8 cellular contexts compared by ENCODE assay signal in the genomic region with DNA sequence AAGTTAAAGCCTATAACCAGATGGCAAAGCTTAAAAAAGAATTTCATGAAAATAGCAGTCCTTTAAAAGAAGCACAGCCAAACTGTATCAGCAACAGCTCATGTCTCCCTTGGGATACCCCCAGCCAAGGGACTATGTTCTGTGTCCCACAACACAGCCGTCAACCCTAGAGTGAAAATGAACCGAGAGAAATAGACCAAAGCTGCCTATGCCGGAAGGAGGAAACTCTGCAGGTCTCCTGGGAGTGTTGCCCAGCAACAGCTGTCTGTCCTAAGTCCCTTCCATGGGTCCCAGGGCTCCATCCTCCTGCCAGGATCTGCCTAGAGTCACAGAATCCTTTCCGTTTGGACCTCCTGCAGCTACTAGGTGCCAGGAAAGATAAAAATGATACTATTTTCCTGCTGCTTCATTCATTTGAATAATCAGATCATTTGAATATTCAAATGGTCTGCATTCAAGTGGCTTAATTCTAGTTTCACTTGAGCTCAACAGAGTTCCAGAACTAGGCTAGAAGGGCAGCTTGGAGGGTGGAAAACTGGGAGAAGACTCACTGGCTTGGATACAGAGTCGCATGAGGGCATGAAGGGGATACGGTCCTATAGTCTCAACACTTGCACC. TPM values are rescaled to one million over a fixed set of nuclear protein-coding genes. Genes with fewer than 3 reads are reported as not detected.
DNase-seq lines count a peak whose midpoint lies in the region; ATAC-seq and TF ChIP-seq lines count a peak whose summit lies in the region.

No MANE protein-coding gene starts in this region.

- DNase-seq in NCI-H1048 (lab: John Stamatoyannopoulos, UW), result peak; percentile 77
- DNase-seq in naive thymus-derived CD4-positive, alpha-beta T cell, result no peak
- DNase-seq in OCI-M1 (lab: John Stamatoyannopoulos, UW), result no peak
- no peak for DNase-seq in NCI-H1436 (lab: John Stamatoyannopoulos, UW)
- no peak for DNase-seq in esophagus squamous epithelium (lab: John Stamatoyannopoulos, UW)
- DNase-seq in activated naive CD4-positive, alpha-beta T cell treated with Interleukin-2 at 50 U/mL for 16 hours, result no peak

- H3K4me1 ChIP-seq in naive thymus-derived CD4-positive, alpha-beta T cell (ENCODE audit: control insufficient read depth in 2 of 2, insufficient read depth in 2 of 2, low read length in 2 of 2), result peaks cover 29 to 38% of the 10 kb centered on the region in 2 donors
- peaks cover 0 to 14% (median 0%) of the 10 kb centered on the region in 3 donors for H3K4me1 ChIP-seq in esophagus squamous epithelium

- POLR2A ChIA-PET in naive thymus-derived CD4-positive, alpha-beta T cell (lab: Charles Lee), result interaction anchor here (0.6 to 5.3 kb wide), 6 partner anchors 11 to 53 kb away, joined by 3 to 62 read pairs (median 10); partner anchors contain the start of gene TRANK1

- H3K27ac ChIP-seq in naive thymus-derived CD4-positive, alpha-beta T cell (ENCODE audit: low read depth, low read length), result peak overlapping the region; percentile 59
- no peak overlapping the region for H3K27ac ChIP-seq in esophagus squamous epithelium

- H3K36me3 Mint-ChIP-seq in naive thymus-derived CD4-positive, alpha-beta T cell, result peaks cover 23 to 76% (median 65%) of the 10 kb centered on the region in 5 donors

- H3K27me3 ChIP-seq in naive thymus-derived CD4-positive, alpha-beta T cell (ENCODE audit: control insufficient read depth in 2 of 2, insufficient read depth in 2 of 2, low read length in 2 of 2), result no peaks in the 10 kb centered on the region
- no peaks in the 10 kb centered on the region for H3K27me3 ChIP-seq in esophagus squamous epithelium

- H3K36me3 ChIP-seq in naive thymus-derived CD4-positive, alpha-beta T cell (ENCODE audit: control insufficient read depth in 2 of 3, insufficient read depth in 3 of 3, low read length in 3 of 3), result peaks cover 32 to 69% (median 34%) of the 10 kb centered on the region in 3 experiments
- H3K36me3 ChIP-seq in esophagus squamous epithelium, result peaks cover 0 to 61% (median 3%) of the 10 kb centered on the region in 3 donors

- H3K27ac Mint-ChIP-seq in naive thymus-derived CD4-positive, alpha-beta T cell, result peak overlapping the region; percentile 29 to 95 (median 94)

- peaks cover 0 to 8% (median 0%) of the 10 kb centered on the region in 11 donors for H3K9me3 Mint-ChIP-seq in naive thymus-derived CD4-positive, alpha-beta T cell

- H3K27me3 Mint-ChIP-seq in naive thymus-derived CD4-positive, alpha-beta T cell, result no peaks in the 10 kb centered on the region

- H3K4me3 Mint-ChIP-seq in naive thymus-derived CD4-positive, alpha-beta T cell, result peak overlapping the region in 4 of 10 donors; percentile 33 to 60 (median 48)

- H3K4me3 ChIP-seq in naive thymus-derived CD4-positive, alpha-beta T cell (ENCODE audit: low read length), result no peak overlapping the region
- H3K4me3 ChIP-seq in esophagus squamous epithelium, result no peak overlapping the region

- intact Hi-C loops in naive thymus-derived CD4-positive, alpha-beta T cell (cut with micrococcal nuclease), result loop anchor here in 1 of 2 donors (2.0 kb wide), 1 partner anchor 15 kb away; no protein-coding TSS in a partner anchor
- intact Hi-C loops in esophagus squamous epithelium (cut with DNase I), result no loop called here

- CTCF ChIA-PET in naive thymus-derived CD4-positive, alpha-beta T cell (lab: Charles Lee), result interaction anchor here (0.9 to 1.5 kb wide), 2 partner anchors 20 to 67 kb away, joined by 3 to 5 read pairs; no protein-coding TSS in a partner anchor

- ATAC-seq in GM18868 (IDR thresholded peaks at IDR 0.05; ENCODE audit: unreplicated experiment) (peak; percentile 65), GM21786 (IDR thresholded peaks at IDR 0.05; ENCODE audit: unreplicated experiment) (peak; percentile 74)
- ATAC-seq in naive thymus-derived CD4-positive, alpha-beta T cell, result no peak

- H3K4me1 Mint-ChIP-seq in naive thymus-derived CD4-positive, alpha-beta T cell, result peaks cover 41 to 63% (median 51%) of the 10 kb centered on the region in 7 donors

- no peak for TF ChIP-seq CTCF in esophagus squamous epithelium (IDR thresholded peaks at IDR 0.05)

- H3K9me3 ChIP-seq in naive thymus-derived CD4-positive, alpha-beta T cell (ENCODE audit: control insufficient read depth in 2 of 3, low read length in 3 of 3), result no peaks in the 10 kb centered on the region
- H3K9me3 ChIP-seq in esophagus squamous epithelium, result no peaks in the 10 kb centered on the region

- 64 to 80% methylated on average over 6 of the region's 6 CpGs for WGBS in esophagus squamous epithelium, 2 donors

- no peak for TF ChIP-seq POLR2A in esophagus squamous epithelium (IDR thresholded peaks at IDR 0.05)

RNA-seq across cellular contexts. Expression of gene TRANK1, which starts 53.1 kb away (rescaled TPM):
- total RNA-seq in naive thymus-derived CD4-positive, alpha-beta T cell, result 100 to 1,000 TPM in 2 of 5 experiments, 10 to 100 TPM in 3; 64.3 to 113 (median 82.6) TPM
- polyA plus RNA-seq in naive thymus-derived CD4-positive, alpha-beta T cell, result 10 to 100 TPM; 29.6 to 45.2 TPM
- 1 to 10 TPM; 1.8 to 6.3 (median 3.7) TPM for total RNA-seq in esophagus squamous epithelium

Comparison
In these comparisons a context has a peak if more than half of its experiments do, and no peak if none do; other contexts are left out.
1. RNA of gene TRANK1, which starts 53.1 kb away (total RNA-seq): 64.3 to 113 TPM in naive thymus-derived CD4-positive, alpha-beta T cell; 1.8 to 6.3 TPM in esophagus squamous epithelium; every median in the first group is over 4 times any median in the second.